Comparison of ENCODE assay signal across 3 cellular contexts in genomic region chr2:187407407-187408084, GRCh38.
TF ChIP-seq lines count a peak whose summit lies in the region.

No MANE protein-coding gene starts in this region.

TF ChIP-seq in A549, 52 proteins besides CTCF, POLR2A, EP300 and RAD21 (continued from another document):
- TF ChIP-seq, protein P1, sequence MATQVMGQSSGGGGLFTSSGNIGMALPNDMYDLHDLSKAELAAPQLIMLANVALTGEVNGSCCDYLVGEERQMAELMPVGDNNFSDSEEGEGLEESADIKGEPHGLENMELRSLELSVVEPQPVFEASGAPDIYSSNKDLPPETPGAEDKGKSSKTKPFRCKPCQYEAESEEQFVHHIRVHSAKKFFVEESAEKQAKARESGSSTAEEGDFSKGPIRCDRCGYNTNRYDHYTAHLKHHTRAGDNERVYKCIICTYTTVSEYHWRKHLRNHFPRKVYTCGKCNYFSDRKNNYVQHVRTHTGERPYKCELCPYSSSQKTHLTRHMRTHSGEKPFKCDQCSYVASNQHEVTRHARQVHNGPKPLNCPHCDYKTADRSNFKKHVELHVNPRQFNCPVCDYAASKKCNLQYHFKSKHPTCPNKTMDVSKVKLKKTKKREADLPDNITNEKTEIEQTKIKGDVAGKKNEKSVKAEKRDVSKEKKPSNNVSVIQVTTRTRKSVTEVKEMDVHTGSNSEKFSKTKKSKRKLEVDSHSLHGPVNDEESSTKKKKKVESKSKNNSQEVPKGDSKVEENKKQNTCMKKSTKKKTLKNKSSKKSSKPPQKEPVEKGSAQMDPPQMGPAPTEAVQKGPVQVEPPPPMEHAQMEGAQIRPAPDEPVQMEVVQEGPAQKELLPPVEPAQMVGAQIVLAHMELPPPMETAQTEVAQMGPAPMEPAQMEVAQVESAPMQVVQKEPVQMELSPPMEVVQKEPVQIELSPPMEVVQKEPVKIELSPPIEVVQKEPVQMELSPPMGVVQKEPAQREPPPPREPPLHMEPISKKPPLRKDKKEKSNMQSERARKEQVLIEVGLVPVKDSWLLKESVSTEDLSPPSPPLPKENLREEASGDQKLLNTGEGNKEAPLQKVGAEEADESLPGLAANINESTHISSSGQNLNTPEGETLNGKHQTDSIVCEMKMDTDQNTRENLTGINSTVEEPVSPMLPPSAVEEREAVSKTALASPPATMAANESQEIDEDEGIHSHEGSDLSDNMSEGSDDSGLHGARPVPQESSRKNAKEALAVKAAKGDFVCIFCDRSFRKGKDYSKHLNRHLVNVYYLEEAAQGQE (IDR thresholded peaks at IDR 0.05), result no peak
- TF ChIP-seq HOXB5 (CRISPR knock-in tag; IDR thresholded peaks at IDR 0.05), result no peak

TF ChIP-seq in WTC11, 78 proteins besides CTCF, POLR2A, EP300 and RAD21 (continued from another document):
- TF ChIP-seq, protein P2, sequence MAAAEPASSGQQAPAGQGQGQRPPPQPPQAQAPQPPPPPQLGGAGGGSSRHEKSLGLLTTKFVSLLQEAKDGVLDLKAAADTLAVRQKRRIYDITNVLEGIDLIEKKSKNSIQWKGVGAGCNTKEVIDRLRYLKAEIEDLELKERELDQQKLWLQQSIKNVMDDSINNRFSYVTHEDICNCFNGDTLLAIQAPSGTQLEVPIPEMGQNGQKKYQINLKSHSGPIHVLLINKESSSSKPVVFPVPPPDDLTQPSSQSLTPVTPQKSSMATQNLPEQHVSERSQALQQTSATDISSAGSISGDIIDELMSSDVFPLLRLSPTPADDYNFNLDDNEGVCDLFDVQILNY (CRISPR knock-in tag; IDR thresholded peaks at IDR 0.05), result no peak
- TF ChIP-seq SMAD3 (CRISPR knock-in tag; IDR thresholded peaks at IDR 0.05; ENCODE audit: borderline replicate concordance) (no peak), OVOL2 (CRISPR knock-in tag; IDR thresholded peaks at IDR 0.05; ENCODE audit: borderline replicate concordance) (no peak), FOXJ3 (CRISPR knock-in tag; IDR thresholded peaks at IDR 0.05; ENCODE audit: borderline replicate concordance) (no peak), E2F4 (CRISPR knock-in tag; IDR thresholded peaks at IDR 0.05; ENCODE audit: borderline replicate concordance, low read depth) (no peak), STAT6 (CRISPR knock-in tag; conservative IDR thresholded peaks at IDR 0.05; ENCODE audit: low read depth) (no peak), PRDM15 (CRISPR knock-in tag; IDR thresholded peaks at IDR 0.05) (no peak), GABPB1 (CRISPR knock-in tag; IDR thresholded peaks at IDR 0.05) (no peak), CREB1 (CRISPR knock-in tag; IDR thresholded peaks at IDR 0.05) (no peak)

TF ChIP-seq in endothelial cell of umbilical vein, 7 proteins besides CTCF, POLR2A, EP300 and RAD21 (continued from another document):
- no peak for TF ChIP-seq MAX (IDR thresholded peaks at IDR 0.05; ENCODE audit: insufficient read depth, insufficient read length)
- no peak for TF ChIP-seq EZH2 (IDR thresholded peaks at IDR 0.05; ENCODE audit: borderline replicate concordance, low read depth, low read length, severe bottlenecking)
- no peak for TF ChIP-seq FOS (IDR thresholded peaks at IDR 0.05; ENCODE audit: borderline replicate concordance, insufficient read depth, low read length)
- TF ChIP-seq JUN (IDR thresholded peaks at IDR 0.05; ENCODE audit: borderline replicate concordance, insufficient read depth, insufficient read length, low read depth), result no peak
